In the genomic region with DNA sequence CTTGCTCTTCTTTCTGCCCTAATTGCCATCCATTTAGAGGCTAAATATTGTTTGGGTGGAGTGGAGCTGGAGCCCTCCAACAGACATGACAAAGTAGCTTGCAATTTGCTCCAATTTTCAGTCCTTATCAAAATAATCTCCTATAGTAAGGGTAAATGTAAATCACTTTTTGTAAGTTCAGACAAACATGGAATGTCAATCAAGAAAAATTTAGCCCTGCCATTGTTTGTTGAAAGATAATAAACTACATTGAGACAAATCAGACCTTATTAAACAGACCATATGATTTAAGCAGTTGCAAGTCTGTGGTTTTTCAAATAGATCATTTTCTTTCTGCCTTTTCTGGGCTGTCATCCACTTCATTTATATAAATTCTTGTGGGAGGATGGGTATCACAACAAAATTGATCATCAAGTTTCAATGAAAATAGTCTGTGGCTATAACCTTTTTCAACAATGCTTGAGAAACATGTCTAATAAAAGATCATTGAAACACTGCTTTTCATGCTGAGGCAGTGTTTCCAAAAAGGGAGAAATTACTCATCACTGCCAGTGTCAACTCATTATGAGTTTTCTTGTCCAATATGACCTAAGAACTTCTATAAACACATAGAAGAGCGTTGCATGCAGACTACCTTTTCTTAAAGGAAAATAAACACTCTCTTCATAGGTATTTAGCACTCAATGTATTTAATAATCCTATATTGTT, we compare ENCODE assay signal across 17 cellular contexts.
DNase-seq lines count a peak whose midpoint lies in the region; ATAC-seq, FAIRE-seq and TF ChIP-seq lines count a peak whose summit lies in the region.
"Had no signal": no experiment of that assay in that cellular context is flagged by ENCODE, and none has a peak within 500 bp of the region (broad histone marks: within the 10 kb centered on the region; RNA-seq: fewer than 3 reads in every experiment).

No MANE protein-coding gene starts in this region.

- H3K27ac ChIP-seq in KMS-11 (peak overlapping the region; percentile 36), gastroesophageal sphincter (no peak overlapping the region)
- H3K27ac ChIP-seq: left ventricle myocardium inferior, PC-9, sigmoid colon, thoracic aorta had no signal

- H3K79me2 ChIP-seq in KMS-11 (ENCODE audit: insufficient read depth, low read depth), result no peaks in the 10 kb centered on the region

- H3K4me3 ChIP-seq in KMS-11 (IDR thresholded peaks at IDR 0.05; ENCODE audit: insufficient read depth, low read depth, low read length) (no peak overlapping the region), bronchial epithelial cell (ENCODE audit: low read depth, low read length) (no peak overlapping the region), gastroesophageal sphincter (no peak overlapping the region)
- H3K4me3 ChIP-seq: left ventricle myocardium inferior, PC-9, sigmoid colon, thoracic aorta had no signal

- TF ChIP-seq POLR2A in gastroesophageal sphincter (IDR thresholded peaks at IDR 0.05), result no peak

- H3K36me3 ChIP-seq in KMS-11 (ENCODE audit: insufficient read depth) (no peaks in the 10 kb centered on the region), bronchial epithelial cell (ENCODE audit: control insufficient read depth, insufficient read depth, low read length) (no peaks in the 10 kb centered on the region), gastroesophageal sphincter (no peaks in the 10 kb centered on the region)
- H3K36me3 ChIP-seq: left ventricle myocardium inferior, sigmoid colon, thoracic aorta had no signal

- no peaks in the 10 kb centered on the region for H3K9me3 ChIP-seq in gastroesophageal sphincter
- H3K9me3 ChIP-seq: left ventricle myocardium inferior, sigmoid colon, thoracic aorta had no signal

- peak overlapping the region; percentile 18; the same call in 1 of the 2 replicates for H3K4me2 ChIP-seq in KMS-11
- H3K4me2 ChIP-seq: PC-9 had no signal

- peak; percentile 23 for DNase-seq in NCI-H2171 treated with DMSO at 0.1 percent for 48 hours (lab: John Stamatoyannopoulos, UW)
- no peak for DNase-seq in NCI-H2171 (lab: John Stamatoyannopoulos, UW)
- DNase-seq in bronchial epithelial cell (ENCODE audit: low read depth), result peak; percentile 30
- DNase-seq in SKM-1 treated with dmso at 0.1 percent for 144 hours (lab: John Stamatoyannopoulos, UW; ENCODE audit: unreplicated experiment), result no peak
- DNase-seq in NK-92 (lab: John Stamatoyannopoulos, UW; ENCODE audit: unreplicated experiment), result no peak
- DNase-seq: activated naive CD4-positive, alpha-beta T cell treated with anti-CD3 and anti-CD28 coated beads, Interleukin-2, amount 10 ng/mL, durations not matched to agents 7 days and 5 days; CD8-positive, alpha-beta T cell; erythroblast; hippocampal formation; left ventricle myocardium inferior; NCI-H2107; PC-9; sigmoid colon had no signal

- H3K27me3 ChIP-seq in KMS-11 (ENCODE audit: insufficient read depth, low read depth) (no peaks in the 10 kb centered on the region), bronchial epithelial cell (ENCODE audit: control insufficient read depth, insufficient read depth, low read length) (no peaks in the 10 kb centered on the region), gastroesophageal sphincter (no peaks in the 10 kb centered on the region)
- H3K27me3 ChIP-seq: sigmoid colon had no signal

- TF ChIP-seq CTCF in KMS-11 (conservative IDR thresholded peaks at IDR 0.05; ENCODE audit: low read depth, low read length) (no peak), bronchial epithelial cell (IDR thresholded peaks at IDR 0.05; ENCODE audit: insufficient read depth, low read length, severe bottlenecking) (no peak), gastroesophageal sphincter (IDR thresholded peaks at IDR 0.05) (no peak)

- H3K4me1 ChIP-seq in KMS-11 (ENCODE audit: low read depth, poor library complexity, severe bottlenecking) (peaks cover 26% of the 10 kb centered on the region), gastroesophageal sphincter (no peaks in the 10 kb centered on the region)
- H3K4me1 ChIP-seq: left ventricle myocardium inferior, sigmoid colon had no signal

- H3K9ac ChIP-seq in KMS-11, result no peak overlapping the region

- no peak for TF ChIP-seq EP300 in gastroesophageal sphincter (IDR thresholded peaks at IDR 0.05)

- FAIRE-seq in bronchial epithelial cell (lab: Jason Lieb, UNC), result no peak

- 0 to 25% methylated on average over 1 of the region's 1 CpG for WGBS in gastroesophageal sphincter (ENCODE audit: low coverage in 1 of 2), 2 donors

- peak overlapping the region; percentile 20; the same call in 1 of the 2 replicates for H2AFZ ChIP-seq in KMS-11 (ENCODE audit: low read depth)
- H2AFZ ChIP-seq: PC-9 had no signal

- ATAC-seq in GM19035 (IDR thresholded peaks at IDR 0.05; ENCODE audit: unreplicated experiment) (peak; percentile 61), gastroesophageal sphincter (no peak)
- ATAC-seq: CD8-positive, alpha-beta T cell had no signal

- no peaks in the 10 kb centered on the region for H4K20me1 ChIP-seq in KMS-11 (ENCODE audit: insufficient read depth)

Comparison
In these comparisons a context has a peak if more than half of its experiments do, and no peak if none do; other contexts are left out.
1. DNase-seq: peak in NCI-H2171 treated with DMSO at 0.1 percent for 48 hours (single experiment) and bronchial epithelial cell (single experiment); none in NCI-H2171 (single experiment), SKM-1 treated with dmso at 0.1 percent for 144 hours (single experiment) and NK-92 (single experiment).